1 cellular context compared by ENCODE assay signal in the genomic region with DNA sequence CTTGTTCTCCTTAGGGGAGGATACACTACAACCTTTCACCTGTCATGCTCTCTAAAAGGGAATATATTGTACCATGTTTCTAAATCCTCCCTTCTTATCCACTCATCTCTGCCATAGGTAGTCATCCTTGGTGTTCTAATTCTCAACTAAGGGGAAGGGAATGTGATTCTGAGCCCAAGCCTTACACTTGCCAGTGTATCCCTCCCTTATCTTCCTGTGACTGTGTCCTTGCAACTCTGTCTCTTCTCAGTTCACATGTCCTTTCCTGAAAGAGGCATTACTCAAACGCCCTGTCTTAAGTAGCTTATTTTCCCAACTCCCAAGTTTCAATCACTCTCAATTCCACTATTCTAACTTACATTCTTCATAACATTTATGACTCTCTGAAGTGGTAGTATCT.
TF ChIP-seq lines count a peak whose summit lies in the region.

No MANE protein-coding gene starts in this region.

TF ChIP-seq in K562, 482 proteins besides CTCF, POLR2A, EP300 and RAD21:
- TF ChIP-seq, protein P1, sequence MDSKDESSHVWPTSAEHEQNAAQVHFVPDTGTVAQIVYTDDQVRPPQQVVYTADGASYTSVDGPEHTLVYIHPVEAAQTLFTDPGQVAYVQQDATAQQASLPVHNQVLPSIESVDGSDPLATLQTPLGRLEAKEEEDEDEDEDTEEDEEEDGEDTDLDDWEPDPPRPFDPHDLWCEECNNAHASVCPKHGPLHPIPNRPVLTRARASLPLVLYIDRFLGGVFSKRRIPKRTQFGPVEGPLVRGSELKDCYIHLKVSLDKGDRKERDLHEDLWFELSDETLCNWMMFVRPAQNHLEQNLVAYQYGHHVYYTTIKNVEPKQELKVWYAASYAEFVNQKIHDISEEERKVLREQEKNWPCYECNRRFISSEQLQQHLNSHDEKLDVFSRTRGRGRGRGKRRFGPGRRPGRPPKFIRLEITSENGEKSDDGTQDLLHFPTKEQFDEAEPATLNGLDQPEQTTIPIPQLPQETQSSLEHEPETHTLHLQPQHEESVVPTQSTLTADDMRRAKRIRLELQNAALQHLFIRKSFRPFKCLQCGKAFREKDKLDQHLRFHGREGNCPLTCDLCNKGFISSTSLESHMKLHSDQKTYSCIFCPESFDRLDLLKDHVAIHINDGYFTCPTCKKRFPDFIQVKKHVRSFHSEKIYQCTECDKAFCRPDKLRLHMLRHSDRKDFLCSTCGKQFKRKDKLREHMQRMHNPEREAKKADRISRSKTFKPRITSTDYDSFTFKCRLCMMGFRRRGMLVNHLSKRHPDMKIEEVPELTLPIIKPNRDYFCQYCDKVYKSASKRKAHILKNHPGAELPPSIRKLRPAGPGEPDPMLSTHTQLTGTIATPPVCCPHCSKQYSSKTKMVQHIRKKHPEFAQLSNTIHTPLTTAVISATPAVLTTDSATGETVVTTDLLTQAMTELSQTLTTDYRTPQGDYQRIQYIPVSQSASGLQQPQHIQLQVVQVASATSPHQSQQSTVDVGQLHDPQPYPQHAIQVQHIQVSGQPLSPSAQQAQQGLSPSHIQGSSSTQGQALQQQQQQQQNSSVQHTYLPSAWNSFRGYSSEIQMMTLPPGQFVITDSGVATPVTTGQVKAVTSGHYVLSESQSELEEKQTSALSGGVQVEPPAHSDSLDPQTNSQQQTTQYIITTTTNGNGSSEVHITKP (IDR thresholded peaks at IDR 0.05; ENCODE audit: partially characterized antibody), result no peak
- TF ChIP-seq ZBTB7A (IDR thresholded peaks at IDR 0.05; ENCODE audit: borderline replicate concordance, control insufficient read depth, low read depth, low read length) (no peak), ZNF174 (CRISPR knock-in tag; IDR thresholded peaks at IDR 0.05) (no peak), FOXK2 (conservative IDR thresholded peaks at IDR 0.05 in 1 of 2, IDR thresholded peaks at IDR 0.05 in 1 of 2; ENCODE audit: low read depth in 2 of 2) (no peak), SRF (CRISPR knock-in tag; IDR thresholded peaks at IDR 0.05) (no peak), KDM2B (CRISPR knock-in tag; IDR thresholded peaks at IDR 0.05) (no peak), NR1H2 (CRISPR knock-in tag; IDR thresholded peaks at IDR 0.05) (no peak), ILK (tag; IDR thresholded peaks at IDR 0.05; ENCODE audit: borderline replicate concordance, low read depth) (no peak), PTRF (tag; IDR thresholded peaks at IDR 0.05) (no peak), XRCC3 (IDR thresholded peaks at IDR 0.05) (no peak)
- TF ChIP-seq, protein P2, sequence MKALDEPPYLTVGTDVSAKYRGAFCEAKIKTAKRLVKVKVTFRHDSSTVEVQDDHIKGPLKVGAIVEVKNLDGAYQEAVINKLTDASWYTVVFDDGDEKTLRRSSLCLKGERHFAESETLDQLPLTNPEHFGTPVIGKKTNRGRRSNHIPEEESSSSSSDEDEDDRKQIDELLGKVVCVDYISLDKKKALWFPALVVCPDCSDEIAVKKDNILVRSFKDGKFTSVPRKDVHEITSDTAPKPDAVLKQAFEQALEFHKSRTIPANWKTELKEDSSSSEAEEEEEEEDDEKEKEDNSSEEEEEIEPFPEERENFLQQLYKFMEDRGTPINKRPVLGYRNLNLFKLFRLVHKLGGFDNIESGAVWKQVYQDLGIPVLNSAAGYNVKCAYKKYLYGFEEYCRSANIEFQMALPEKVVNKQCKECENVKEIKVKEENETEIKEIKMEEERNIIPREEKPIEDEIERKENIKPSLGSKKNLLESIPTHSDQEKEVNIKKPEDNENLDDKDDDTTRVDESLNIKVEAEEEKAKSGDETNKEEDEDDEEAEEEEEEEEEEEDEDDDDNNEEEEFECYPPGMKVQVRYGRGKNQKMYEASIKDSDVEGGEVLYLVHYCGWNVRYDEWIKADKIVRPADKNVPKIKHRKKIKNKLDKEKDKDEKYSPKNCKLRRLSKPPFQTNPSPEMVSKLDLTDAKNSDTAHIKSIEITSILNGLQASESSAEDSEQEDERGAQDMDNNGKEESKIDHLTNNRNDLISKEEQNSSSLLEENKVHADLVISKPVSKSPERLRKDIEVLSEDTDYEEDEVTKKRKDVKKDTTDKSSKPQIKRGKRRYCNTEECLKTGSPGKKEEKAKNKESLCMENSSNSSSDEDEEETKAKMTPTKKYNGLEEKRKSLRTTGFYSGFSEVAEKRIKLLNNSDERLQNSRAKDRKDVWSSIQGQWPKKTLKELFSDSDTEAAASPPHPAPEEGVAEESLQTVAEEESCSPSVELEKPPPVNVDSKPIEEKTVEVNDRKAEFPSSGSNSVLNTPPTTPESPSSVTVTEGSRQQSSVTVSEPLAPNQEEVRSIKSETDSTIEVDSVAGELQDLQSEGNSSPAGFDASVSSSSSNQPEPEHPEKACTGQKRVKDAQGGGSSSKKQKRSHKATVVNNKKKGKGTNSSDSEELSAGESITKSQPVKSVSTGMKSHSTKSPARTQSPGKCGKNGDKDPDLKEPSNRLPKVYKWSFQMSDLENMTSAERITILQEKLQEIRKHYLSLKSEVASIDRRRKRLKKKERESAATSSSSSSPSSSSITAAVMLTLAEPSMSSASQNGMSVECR (CRISPR knock-in tag; IDR thresholded peaks at IDR 0.05), result no peak
- TF ChIP-seq, protein P3, sequence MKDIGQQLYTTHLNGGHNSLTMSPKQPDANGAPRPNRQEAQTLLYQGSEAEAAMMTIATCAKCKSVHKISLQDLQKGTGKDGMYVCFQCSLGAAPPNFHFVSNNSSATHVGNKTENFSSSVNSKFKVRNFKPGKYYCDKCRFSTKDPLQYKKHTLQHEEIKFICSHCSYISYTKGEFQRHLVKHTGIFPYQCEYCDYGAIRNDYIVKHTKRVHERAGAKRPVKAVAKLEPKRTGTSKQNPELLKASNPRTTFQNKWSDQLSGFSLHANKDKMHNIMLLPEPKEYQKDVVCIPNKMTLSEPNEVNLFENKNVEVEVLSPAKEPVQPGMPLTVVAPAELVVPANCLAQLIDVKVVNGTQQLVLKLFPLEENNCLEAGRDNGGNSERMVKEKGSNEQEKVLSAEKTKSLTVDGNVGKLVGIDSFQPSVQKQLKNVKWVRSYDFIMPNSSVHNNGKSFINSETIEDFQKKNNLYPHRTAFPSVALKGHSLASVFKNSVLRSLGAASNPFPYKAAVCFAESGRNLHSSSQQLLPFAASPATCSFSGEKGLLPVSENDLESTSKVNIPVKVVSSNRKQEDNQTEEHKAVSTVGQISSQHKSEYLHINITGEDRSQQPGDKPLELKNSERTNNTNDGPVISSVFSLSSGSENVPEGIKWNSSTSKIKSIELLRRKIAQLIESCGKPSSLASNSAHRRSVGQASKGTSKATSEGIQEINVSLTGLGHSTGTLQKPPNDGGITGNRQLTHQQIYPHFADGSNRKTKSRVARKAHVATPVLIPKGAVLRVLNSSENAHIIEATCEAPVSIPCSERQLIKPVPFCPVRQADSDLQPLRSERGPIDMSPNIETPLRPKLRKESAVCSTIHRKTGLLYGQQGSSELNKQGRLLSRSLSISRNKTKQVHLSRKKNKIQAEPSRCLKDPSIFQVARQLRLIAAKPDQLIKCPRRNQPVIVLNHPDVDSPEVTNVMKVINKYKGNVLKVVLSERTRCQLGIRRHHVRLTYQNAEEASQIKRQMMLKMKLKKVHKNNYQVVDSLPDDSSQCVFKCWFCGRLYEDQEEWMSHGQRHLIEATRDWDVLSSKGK (CRISPR knock-in tag; IDR thresholded peaks at IDR 0.05), result no peak
- TF ChIP-seq, protein P4, sequence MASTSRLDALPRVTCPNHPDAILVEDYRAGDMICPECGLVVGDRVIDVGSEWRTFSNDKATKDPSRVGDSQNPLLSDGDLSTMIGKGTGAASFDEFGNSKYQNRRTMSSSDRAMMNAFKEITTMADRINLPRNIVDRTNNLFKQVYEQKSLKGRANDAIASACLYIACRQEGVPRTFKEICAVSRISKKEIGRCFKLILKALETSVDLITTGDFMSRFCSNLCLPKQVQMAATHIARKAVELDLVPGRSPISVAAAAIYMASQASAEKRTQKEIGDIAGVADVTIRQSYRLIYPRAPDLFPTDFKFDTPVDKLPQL (IDR thresholded peaks at IDR 0.05; ENCODE audit: extremely low read depth, insufficient read length), result no peak
